In the genomic region with DNA sequence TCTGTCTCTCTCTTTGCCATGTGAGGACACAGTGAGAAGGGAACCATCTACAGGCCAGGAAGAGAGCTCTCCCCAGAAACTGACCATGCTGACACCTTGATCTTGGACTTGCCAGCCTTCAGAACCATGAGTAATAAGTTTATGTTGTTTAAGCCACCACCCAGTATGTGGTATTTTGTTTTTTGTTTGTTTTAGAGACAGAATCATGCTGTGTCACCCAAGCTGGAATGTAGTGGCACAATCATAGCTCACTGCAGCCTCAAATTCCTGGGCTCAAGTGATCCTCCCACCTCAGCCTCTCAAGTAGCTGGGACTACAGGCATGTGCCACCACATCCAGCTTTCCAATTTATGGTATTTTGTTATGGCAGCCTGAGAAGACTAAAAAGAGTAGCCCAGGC, we compare ENCODE assay signal across 7 cellular contexts. TPM values are rescaled to one million over a fixed set of nuclear protein-coding genes. Genes with fewer than 3 reads are reported as not detected.
"Had no signal": no experiment of that assay in that cellular context is flagged by ENCODE, and none has a peak within 500 bp of the region (broad histone marks: within the 10 kb centered on the region; RNA-seq: fewer than 3 reads in every experiment).

No MANE protein-coding gene starts in this region.

RNA-seq across cellular contexts. Expression of gene TMEM40, which starts 35.7 kb away (rescaled TPM):
- total RNA-seq: colonic mucosa; endodermal cell; left colon; mesenteric fat pad; myocyte; naive thymus-derived CD8-positive, alpha-beta T cell; sigmoid colon had no signal
- polyA plus RNA-seq: naive thymus-derived CD8-positive, alpha-beta T cell had no signal
